11 cellular contexts compared by ENCODE assay signal in the genomic region with DNA sequence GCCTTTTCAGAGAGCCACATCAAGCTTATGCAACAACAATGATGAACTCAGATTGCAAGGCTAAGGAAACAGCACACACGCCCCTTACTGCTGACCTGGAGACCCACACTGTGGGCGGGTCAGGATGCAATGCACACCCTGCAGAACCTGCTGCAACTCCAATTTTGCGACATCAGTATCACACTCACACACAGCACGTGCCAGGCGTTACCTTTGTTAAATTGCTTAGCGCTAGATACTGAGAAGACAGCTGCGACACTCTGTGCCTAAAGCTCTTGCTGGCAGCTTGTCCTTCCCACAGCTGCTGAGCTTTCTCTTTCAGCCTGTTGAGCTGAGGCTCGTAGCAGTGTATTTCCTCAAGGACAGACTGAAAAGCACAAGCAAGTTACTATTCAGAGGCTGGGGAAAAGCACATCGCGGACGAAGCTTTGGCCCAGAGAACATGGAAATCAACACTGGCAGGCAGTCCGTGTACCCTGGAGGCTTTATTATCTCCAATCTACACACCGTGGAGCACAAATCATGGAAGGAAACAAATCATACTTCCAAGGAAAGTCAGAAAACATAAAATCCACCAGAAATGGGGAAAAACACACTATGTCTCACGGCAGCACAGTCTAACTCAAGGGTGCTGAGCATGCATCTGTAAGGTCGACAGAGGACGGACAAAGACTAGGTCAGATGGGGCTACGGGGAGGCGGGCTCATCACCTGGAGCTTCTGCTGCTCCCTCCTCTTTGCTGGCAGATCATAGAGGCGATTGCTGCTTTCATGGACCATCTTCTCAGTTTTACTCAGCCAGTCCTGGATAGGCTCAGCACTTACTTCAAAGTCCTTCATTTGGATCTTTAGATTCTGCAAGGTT.
A peak's percentile ranks its signal among the peaks of the same experiment; 100 is the strongest.
DNase-seq lines count a peak whose midpoint lies in the region; ATAC-seq, FAIRE-seq and TF ChIP-seq lines count a peak whose summit lies in the region.
"Had no signal": no experiment of that assay in that cellular context is flagged by ENCODE, and none has a peak within 500 bp of the region (broad histone marks: within the 10 kb centered on the region; RNA-seq: fewer than 3 reads in every experiment).

No MANE protein-coding gene starts in this region.

- H3K4me1 Mint-ChIP-seq in activated T-helper 1 cell treated with anti-CD3 and anti-CD28 coated beads, Interleukin-12 subunit alpha, Interleukin-12 subunit beta, Interleukin-2, Interleukin-4 antibody, amounts not matched to agents 30 ng/mL and 10 ng/mL and 1 ng/mL, durations not matched to agents 14 hours and 24 hours and 36 hours (ENCODE audit: low read depth): no peaks in the 10 kb centered on the region
- H3K4me1 Mint-ChIP-seq: CD14-positive monocyte had no signal

- H3K27me3 ChIP-seq in left ventricle myocardium inferior (ENCODE audit: low read depth) (no peaks in the 10 kb centered on the region), pancreas (no peaks in the 10 kb centered on the region)

- H3K4me3 Mint-ChIP-seq in activated T-helper 1 cell treated with anti-CD3 and anti-CD28 coated beads, Interleukin-12 subunit alpha, Interleukin-12 subunit beta, Interleukin-2, Interleukin-4 antibody, amounts not matched to agents 30 ng/mL and 10 ng/mL and 1 ng/mL, durations not matched to agents 14 hours and 24 hours and 36 hours: no peak overlapping the region
- H3K4me3 Mint-ChIP-seq: CD14-positive monocyte had no signal

- peaks cover 5% of the 10 kb centered on the region for H3K27me3 Mint-ChIP-seq in activated T-helper 1 cell treated with anti-CD3 and anti-CD28 coated beads, Interleukin-12 subunit alpha, Interleukin-12 subunit beta, Interleukin-2, Interleukin-4 antibody, amounts not matched to agents 30 ng/mL and 10 ng/mL and 1 ng/mL, durations not matched to agents 14 hours and 24 hours and 36 hours (ENCODE audit: insufficient read depth)

- no peak for FAIRE-seq in pancreas (lab: Jason Lieb, UNC)
- FAIRE-seq: colon had no signal

- H3K9me3 ChIP-seq in left ventricle myocardium inferior (replicated peaks) (no peaks in the 10 kb centered on the region), pancreas (no peaks in the 10 kb centered on the region)

- DNase-seq in C1 segment of cervical spinal cord (lab: John Stamatoyannopoulos, UW) (peak in 9 of 14 donors; percentile 12 to 73 (median 25)), amniotic epithelial cell (ENCODE audit: low read depth) (peak; percentile 53), left ventricle myocardium inferior (peak; percentile 59), pancreas (peak in 4 of 6 donors; percentile 47 to 66 (median 51)), NCI-H748 treated with DMSO at 0.1 percent for 48 hours (lab: John Stamatoyannopoulos, UW) (no peak)
- no peak for DNase-seq in activated T-helper 1 cell treated with anti-CD3 and anti-CD28 coated beads, Interleukin-12 subunit alpha, Interleukin-12 subunit beta, Interleukin-2, Interleukin-4 antibody, amounts not matched to agents 30 ng/mL and 10 ng/mL and 1 ng/mL, durations not matched to agents 14 hours and 24 hours and 36 hours (ENCODE audit: low spot score)
- DNase-seq: stimulated activated CD4-positive, alpha-beta T cell treated with anti-CD3 and anti-CD28 coated beads, Interleukin-15, amount 100 ng/mL, for 24 hours had no signal

- WGBS in pancreas, 2 donors: 38 to 40% methylated on average over 19 of the region's 19 CpGs

- no peaks in the 10 kb centered on the region for H3K9me3 Mint-ChIP-seq in activated T-helper 1 cell treated with anti-CD3 and anti-CD28 coated beads, Interleukin-12 subunit alpha, Interleukin-12 subunit beta, Interleukin-2, Interleukin-4 antibody, amounts not matched to agents 30 ng/mL and 10 ng/mL and 1 ng/mL, durations not matched to agents 14 hours and 24 hours and 36 hours

- H3K4me3 ChIP-seq in left ventricle myocardium inferior (peak overlapping the region; percentile 44), pancreas (peak overlapping the region in 2 of 4 donors; percentile 0 to 18)

- H3K27ac ChIP-seq in left ventricle myocardium inferior (replicated peaks) (peak overlapping the region; percentile 78), pancreas (peak overlapping the region; percentile 1 to 62 (median 8))

- TF ChIP-seq CTCF in left ventricle myocardium inferior (IDR thresholded peaks at IDR 0.05; ENCODE audit: borderline replicate concordance) (no peak), pancreas (IDR thresholded peaks at IDR 0.05) (no peak)

- intact Hi-C loops in left ventricle myocardium inferior (cut with micrococcal nuclease): no loop called here
- intact Hi-C loops in pancreas (cut with DNase I): no loop called here
- intact Hi-C loops in activated T-helper 1 cell treated with anti-CD3 and anti-CD28 coated beads, Interleukin-12 subunit alpha, Interleukin-12 subunit beta, Interleukin-2, Interleukin-4 antibody, amounts not matched to agents 30 ng/mL and 10 ng/mL and 1 ng/mL, durations not matched to agents 14 hours and 24 hours and 36 hours (cut with micrococcal nuclease): no loop called here

- H3K36me3 ChIP-seq in left ventricle myocardium inferior (peaks cover 68% of the 10 kb centered on the region), pancreas (peaks cover 0 to 45% (median 6%) of the 10 kb centered on the region in 3 donors)

- H3K27ac Mint-ChIP-seq in activated T-helper 1 cell treated with anti-CD3 and anti-CD28 coated beads, Interleukin-12 subunit alpha, Interleukin-12 subunit beta, Interleukin-2, Interleukin-4 antibody, amounts not matched to agents 30 ng/mL and 10 ng/mL and 1 ng/mL, durations not matched to agents 14 hours and 24 hours and 36 hours: no peak overlapping the region

- peak; percentile 83 to 97 (median 94) for ATAC-seq in pancreas
- ATAC-seq in HG03520 (IDR thresholded peaks at IDR 0.05; ENCODE audit: unreplicated experiment): no peak
- no peak for ATAC-seq in HG03175 (IDR thresholded peaks at IDR 0.05; ENCODE audit: unreplicated experiment)

- H3K4me1 ChIP-seq in left ventricle myocardium inferior (peaks cover 25% of the 10 kb centered on the region), pancreas (peaks cover 0 to 10% (median 0%) of the 10 kb centered on the region in 3 donors)

- no peaks in the 10 kb centered on the region for H3K36me3 Mint-ChIP-seq in activated T-helper 1 cell treated with anti-CD3 and anti-CD28 coated beads, Interleukin-12 subunit alpha, Interleukin-12 subunit beta, Interleukin-2, Interleukin-4 antibody, amounts not matched to agents 30 ng/mL and 10 ng/mL and 1 ng/mL, durations not matched to agents 14 hours and 24 hours and 36 hours (ENCODE audit: low read depth)

Comparison
In these comparisons a context has a peak if more than half of its experiments do, and no peak if none do; other contexts are left out.
1. DNase-seq: peak in C1 segment of cervical spinal cord (9 of 14), amniotic epithelial cell (single experiment), left ventricle myocardium inferior (single experiment) and pancreas (4 of 6); none in NCI-H748 treated with DMSO at 0.1 percent for 48 hours (single experiment) and activated T-helper 1 cell treated with anti-CD3 and anti-CD28 coated beads, Interleukin-12 subunit alpha, Interleukin-12 subunit beta, Interleukin-2, Interleukin-4 antibody, amounts not matched to agents 30 ng/mL and 10 ng/mL and 1 ng/mL, durations not matched to agents 14 hours and 24 hours and 36 hours (single experiment).
2. ATAC-seq: peak in pancreas (4 of 4); none in HG03520 (single experiment) and HG03175 (single experiment).